Comparison of ENCODE assay signal across 6 cellular contexts in genomic region chr11:67630943-67631331, GRCh38. TPM values are rescaled to one million over a fixed set of nuclear protein-coding genes. Genes with fewer than 3 reads are reported as not detected.
DNase-seq lines count a peak whose midpoint lies in the region; TF ChIP-seq lines count a peak whose summit lies in the region.

No MANE protein-coding gene starts in this region.

- DNase-seq in H9 (no peak), MCF 10A (ENCODE audit: unreplicated experiment) (no peak), neural crest cell (ENCODE audit: low read depth, low spot score) (no peak), NCI-H1048 (lab: John Stamatoyannopoulos, UW) (no peak), SW480 (ENCODE audit: low spot score) (no peak), cerebellar nuclear complex (lab: John Stamatoyannopoulos, UW) (no peak)

- H3T11ph ChIP-seq in H9 (ENCODE audit: low read length), result no peak overlapping the region

- no peak overlapping the region for H2AK5ac ChIP-seq in H9 (ENCODE audit: insufficient read length, low read length)

- CTCF ChIA-PET in MCF 10A (lab: Yijun Ruan, JAX), result interaction anchor here (0.6 to 5.0 kb wide), 8 partner anchors 8 to 45 kb away, joined by 3 to 50 read pairs (median 5); no protein-coding TSS in a partner anchor

- no peak overlapping the region for H2BK5ac ChIP-seq in H9 (ENCODE audit: insufficient read length, low read length)

- no peak overlapping the region for H3K23ac ChIP-seq in H9 (ENCODE audit: insufficient read length, low read depth, low read length)

- H3K9me3 Mint-ChIP-seq in H9 (peaks cover 0 to 3% of the 10 kb centered on the region in 2 experiments; a peak in 2 of 5 replicates), MCF 10A (ENCODE audit: unreplicated experiment) (no peaks in the 10 kb centered on the region), neural crest cell (no peaks in the 10 kb centered on the region)

- no peaks in the 10 kb centered on the region for H3K79me1 ChIP-seq in H9 (ENCODE audit: insufficient read depth, low read depth, low read length, poor library complexity, severe bottlenecking)

- H3K4me1 Mint-ChIP-seq in H9 (peaks cover 28 to 33% of the 10 kb centered on the region in 2 experiments), MCF 10A (ENCODE audit: insufficient read depth, unreplicated experiment) (no peaks in the 10 kb centered on the region), neural crest cell (peaks cover 20% of the 10 kb centered on the region)

- no peak overlapping the region for H3K9ac ChIP-seq in H9 (ENCODE audit: extremely low read depth, insufficient read length, low read length)

- peaks cover 27% of the 10 kb centered on the region for H3K27me3 Mint-ChIP-seq in H9 (ENCODE audit: low read depth)
- H3K27me3 Mint-ChIP-seq in MCF 10A (ENCODE audit: insufficient read depth, unreplicated experiment), result no peaks in the 10 kb centered on the region
- H3K27me3 Mint-ChIP-seq in neural crest cell (ENCODE audit: low read depth), result no peaks in the 10 kb centered on the region

- H3K79me2 ChIP-seq in H9 (ENCODE audit: insufficient read depth, low read length), result no peaks in the 10 kb centered on the region

- H2BK12ac ChIP-seq in H9 (ENCODE audit: insufficient read length, low read depth, low read length), result no peak overlapping the region

- H3K4me3 Mint-ChIP-seq in H9 (peak overlapping the region; percentile 72 to 85), MCF 10A (ENCODE audit: unreplicated experiment) (peak overlapping the region; percentile 79), neural crest cell (peak overlapping the region; percentile 84)

- no peak overlapping the region for H4K8ac ChIP-seq in H9 (replicated peaks; ENCODE audit: insufficient read length, low read depth, low read length)

- peak overlapping the region; percentile 54 for H3K18ac ChIP-seq in H9 (ENCODE audit: insufficient read length, low read depth, low read length)

- no peak overlapping the region for H2BK15ac ChIP-seq in H9 (ENCODE audit: low read depth, low read length)

- H2BK120ac ChIP-seq in H9 (ENCODE audit: low read depth, low read length, poor library complexity, severe bottlenecking), result no peak overlapping the region

- no peak overlapping the region for H4K91ac ChIP-seq in H9 (ENCODE audit: insufficient read length, low read depth, low read length)

- H3K9me3 ChIP-seq in H9 (ENCODE audit: control insufficient read depth, low read depth, low read length), result no peaks in the 10 kb centered on the region

- no peak overlapping the region for H2BK20ac ChIP-seq in H9 (ENCODE audit: low read depth, low read length, poor library complexity, severe bottlenecking)

- no peak overlapping the region for H2AFZ ChIP-seq in H9 (ENCODE audit: low read length)

- intact Hi-C loops in MCF 10A (cut with micrococcal nuclease), result no loop called here

- no peak overlapping the region for H3K27ac ChIP-seq in H9 (ENCODE audit: insufficient read length, low read depth, low read length)

- H3K23me2 ChIP-seq in H9 (ENCODE audit: insufficient read length, low read depth, low read length, poor library complexity, severe bottlenecking), result no peaks in the 10 kb centered on the region

- H3K4me2 ChIP-seq in H9 (ENCODE audit: insufficient read depth, insufficient read length, low read length), result peak overlapping the region; percentile 38

- no peaks in the 10 kb centered on the region for H3K27me3 ChIP-seq in H9 (ENCODE audit: insufficient read depth, low read length)

- POLR2A ChIA-PET in MCF 10A (lab: Yijun Ruan, JAX), result interaction anchor here (1.2 to 2.8 kb wide), 4 partner anchors 26 to 71 kb away, joined by 3 to 20 read pairs (median 12); partner anchors contain the start of gene GSTP1

- H4K20me1 ChIP-seq in H9 (ENCODE audit: control insufficient read depth, insufficient read depth, insufficient read length), result no peaks in the 10 kb centered on the region

- WGBS in H9 (ENCODE audit: extremely low coverage, insufficient read length, low lambda C conversion rate), result no CpG with 5 or more reads among the region's 16 CpGs

- H3K56ac ChIP-seq in H9 (ENCODE audit: insufficient read length, low read depth, low read length), result no peak overlapping the region

- peak overlapping the region; percentile 67 to 94 (median 88); a peak in 6 of 7 replicates for H3K27ac Mint-ChIP-seq in H9
- H3K27ac Mint-ChIP-seq in MCF 10A (ENCODE audit: low read depth, unreplicated experiment), result peak overlapping the region; percentile 52
- H3K27ac Mint-ChIP-seq in neural crest cell (ENCODE audit: unreplicated experiment), result peak overlapping the region; percentile 60

- no peak overlapping the region for H4K5ac ChIP-seq in H9 (ENCODE audit: insufficient read length, low read depth, low read length)

- no peak; the same call in 2 of the 3 replicates for TF ChIP-seq CTCF in H9 (conservative IDR thresholded peaks at IDR 0.05)
- TF ChIP-seq CTCF in MCF 10A (IDR thresholded peaks at IDR 0.05; ENCODE audit: unreplicated experiment), result no peak
- TF ChIP-seq CTCF in neural crest cell (conservative IDR thresholded peaks at IDR 0.05), result peak; percentile 4

- H3K4ac ChIP-seq in H9 (ENCODE audit: low read depth, low read length), result no peak overlapping the region

- H3K4me1 ChIP-seq in H9 (ENCODE audit: insufficient read depth, low read length), result no peaks in the 10 kb centered on the region; the same call in 1 of the 2 replicates

- no TSS peak for BruUV-seq in MCF 10A (replicated peaks; lab: Mats Ljungman, UMichigan)

- peaks cover 11 to 17% (median 15%) of the 10 kb centered on the region in 3 experiments for H3K36me3 Mint-ChIP-seq in H9 (ENCODE audit: insufficient read depth in 1 of 3, low read depth in 3 of 3)
- H3K36me3 Mint-ChIP-seq in MCF 10A (ENCODE audit: insufficient read depth, unreplicated experiment), result no peaks in the 10 kb centered on the region
- H3K36me3 Mint-ChIP-seq in neural crest cell (ENCODE audit: low read depth), result peaks cover 3% of the 10 kb centered on the region

- no peak overlapping the region; the same call in 1 of the 2 replicates for H3K14ac ChIP-seq in H9 (ENCODE audit: insufficient read depth, low read length)

RNA-seq across cellular contexts. Expression of gene NUDT8, which starts 1.2 kb away (rescaled TPM):
- 6.5 and 6.8 TPM in 2 replicates for total RNA-seq in H9 (2021)
- total RNA-seq in MCF 10A (2022), result 3.6 and 6.9 TPM in 2 replicates
- 11.0 and 13.9 TPM in 2 replicates for total RNA-seq in neural crest cell

RNA-seq across cellular contexts. Expression of gene TBX10, which starts 8.6 kb away (rescaled TPM):
- total RNA-seq in H9 (2021) (not detected in 2 replicates), MCF 10A (2022) (not detected in 2 replicates), neural crest cell (not detected in 2 replicates)

RNA-seq across cellular contexts. Expression of gene ACY3, which starts 19.6 kb away (rescaled TPM):
- not detected in 2 replicates for total RNA-seq in H9 (2021)
- total RNA-seq in MCF 10A (2022), result not detected in 2 replicates
- total RNA-seq in neural crest cell, result not detected in 2 replicates

RNA-seq across cellular contexts. Expression of gene NDUFV1, which starts 24.2 kb away (rescaled TPM):
- 152 and 154 TPM in 2 replicates for total RNA-seq in H9 (2021)
- 158 and 223 TPM in 2 replicates for total RNA-seq in MCF 10A (2022)
- 182 and 191 TPM in 2 replicates for total RNA-seq in neural crest cell

RNA-seq across cellular contexts. Expression of gene ALDH3B2, which starts 43.5 kb away (rescaled TPM):
- total RNA-seq in H9 (2021) (not detected in 2 replicates), MCF 10A (2022) (not detected in 2 replicates), neural crest cell (not detected in 2 replicates)
